17 cellular contexts compared by ENCODE assay signal in the genomic region with DNA sequence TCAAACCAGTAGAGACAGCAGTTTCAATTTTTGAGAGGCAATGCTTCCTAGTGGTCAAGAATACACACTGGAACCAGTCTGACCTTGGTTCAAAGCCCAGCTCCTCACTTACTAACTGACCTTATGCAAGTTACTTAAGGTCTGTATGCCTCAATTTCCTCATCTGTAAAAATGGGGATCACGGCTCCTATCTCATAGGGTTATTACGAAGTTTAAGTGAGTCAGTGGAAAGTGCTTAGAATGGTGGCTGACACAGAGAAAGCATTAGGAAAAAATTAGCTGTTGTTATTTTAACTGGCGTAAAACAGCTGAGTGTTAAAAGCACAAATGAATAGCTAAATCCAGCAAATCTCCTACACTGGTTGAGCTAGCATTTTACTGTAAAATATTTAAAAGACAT.
DNase-seq lines count a peak whose midpoint lies in the region; ATAC-seq, FAIRE-seq and TF ChIP-seq lines count a peak whose summit lies in the region.
"Had no signal": no experiment of that assay in that cellular context is flagged by ENCODE, and none has a peak within 500 bp of the region (broad histone marks: within the 10 kb centered on the region; RNA-seq: fewer than 3 reads in every experiment).

No MANE protein-coding gene starts in this region.

- H3K4me3 Mint-ChIP-seq in activated naive CD8-positive, alpha-beta T cell treated with anti-CD3 and anti-CD28 coated beads, Interleukin-2, amount 50 U/mL, for 24 hours = no peak overlapping the region
- no peak overlapping the region for H3K4me3 Mint-ChIP-seq in activated naive CD8-positive, alpha-beta T cell treated with anti-CD3 and anti-CD28 coated beads for 36 hours
- H3K4me3 Mint-ChIP-seq in glutamatergic neuron (ENCODE audit: unreplicated experiment) = no peak overlapping the region
- H3K4me3 Mint-ChIP-seq: CD4-positive, alpha-beta memory T cell had no signal

- H3K4me3 ChIP-seq in K562 (no peak overlapping the region), subcutaneous abdominal adipose tissue (ENCODE audit: low read depth in 1 of 5, low read length in 5 of 5) (no peak overlapping the region), vagina (no peak overlapping the region)

- no TSS peak for BruUV-seq in K562 (replicated peaks; lab: Mats Ljungman, UMichigan)

- POLR2A ChIA-PET in K562 (lab: Yijun Ruan, JAX) = interaction anchor here (0.9 to 1.2 kb wide), 3 partner anchors 9 to 120 kb away, joined by 3 to 4 read pairs (median 3); no protein-coding TSS in a partner anchor

- H3K9me3 ChIP-seq in K562 (replicated peaks; ENCODE audit: control insufficient read depth, insufficient read depth, low read depth, low read length) (no peaks in the 10 kb centered on the region), subcutaneous abdominal adipose tissue (ENCODE audit: control insufficient read depth in 5 of 5, low read length in 5 of 5) (no peaks in the 10 kb centered on the region), vagina (no peaks in the 10 kb centered on the region)

- TF ChIP-seq POLR2A in K562 (conservative IDR thresholded peaks at IDR 0.05) = no peak
- TF ChIP-seq POLR2A in vagina (IDR thresholded peaks at IDR 0.05) = no peak

- H3K36me3 ChIP-seq in K562 (ENCODE audit: control insufficient read depth, insufficient read depth, low read length) = no peaks in the 10 kb centered on the region
- H3K36me3 ChIP-seq in subcutaneous abdominal adipose tissue (ENCODE audit: control insufficient read depth in 5 of 5, insufficient read depth in 5 of 5, low read length in 5 of 5) = no peaks in the 10 kb centered on the region
- H3K36me3 ChIP-seq in vagina = no peaks in the 10 kb centered on the region

- H3K9me3 Mint-ChIP-seq in activated naive CD8-positive, alpha-beta T cell treated with anti-CD3 and anti-CD28 coated beads, Interleukin-2, amount 50 U/mL, for 24 hours = no peaks in the 10 kb centered on the region
- no peaks in the 10 kb centered on the region for H3K9me3 Mint-ChIP-seq in activated naive CD8-positive, alpha-beta T cell treated with anti-CD3 and anti-CD28 coated beads for 36 hours
- peaks cover 2% of the 10 kb centered on the region for H3K9me3 Mint-ChIP-seq in glutamatergic neuron (ENCODE audit: unreplicated experiment)

- H3K27me3 ChIP-seq in K562 (ENCODE audit: control insufficient read depth in 2 of 2, insufficient read depth in 2 of 2, low read length in 2 of 2) (peaks cover 12 to 15% of the 10 kb centered on the region in 2 experiments; a peak in 2 of 5 replicates), subcutaneous abdominal adipose tissue (ENCODE audit: control insufficient read depth in 5 of 5, insufficient read depth in 4 of 5, low read length in 5 of 5) (no peaks in the 10 kb centered on the region), vagina (no peaks in the 10 kb centered on the region)

- FAIRE-seq in K562 (lab: Jason Lieb, UNC) = no peak
- FAIRE-seq: RCC 7860 had no signal

- 0 out of 4 replicates have a peak, but pooled peaks of 1 of the 2 experiments have one; percentile 8 for TF ChIP-seq RAD21 in K562 (CRISPR knock-in tag; conservative IDR thresholded peaks at IDR 0.05 in 1 of 2, IDR thresholded peaks at IDR 0.05 in 1 of 2)

- H3K79me2 ChIP-seq in K562 (ENCODE audit: control insufficient read depth, insufficient read depth, low read length) = no peaks in the 10 kb centered on the region

- no peak overlapping the region for H2AFZ ChIP-seq in K562 (ENCODE audit: low read depth, low read length)

- no peak overlapping the region for H3K27ac ChIP-seq in K562 (ENCODE audit: extremely low read depth, low read depth, low read length)
- peak overlapping the region; percentile 9 for H3K27ac ChIP-seq in subcutaneous abdominal adipose tissue (ENCODE audit: low read depth, low read length)
- H3K27ac ChIP-seq in vagina = no peak overlapping the region

- no peaks in the 10 kb centered on the region for H3K27me3 Mint-ChIP-seq in activated naive CD8-positive, alpha-beta T cell treated with anti-CD3 and anti-CD28 coated beads, Interleukin-2, amount 50 U/mL, for 24 hours
- H3K27me3 Mint-ChIP-seq in activated naive CD8-positive, alpha-beta T cell treated with anti-CD3 and anti-CD28 coated beads for 36 hours = no peaks in the 10 kb centered on the region
- no peaks in the 10 kb centered on the region for H3K27me3 Mint-ChIP-seq in glutamatergic neuron (ENCODE audit: unreplicated experiment)

- H3K4me1 ChIP-seq in K562 (replicated peaks in 1 of 2; ENCODE audit: control insufficient read depth in 2 of 2, insufficient read depth in 2 of 2, low read length in 2 of 2) = no peaks in the 10 kb centered on the region
- peaks cover 0 to 25% (median 15%) of the 10 kb centered on the region in 5 donors for H3K4me1 ChIP-seq in subcutaneous abdominal adipose tissue (ENCODE audit: control insufficient read depth in 5 of 5, insufficient read depth in 5 of 5, low read length in 5 of 5)
- no peaks in the 10 kb centered on the region for H3K4me1 ChIP-seq in vagina

- no peak overlapping the region for H3K27ac Mint-ChIP-seq in activated naive CD8-positive, alpha-beta T cell treated with anti-CD3 and anti-CD28 coated beads, Interleukin-2, amount 50 U/mL, for 24 hours
- H3K27ac Mint-ChIP-seq in activated naive CD8-positive, alpha-beta T cell treated with anti-CD3 and anti-CD28 coated beads for 36 hours = no peak overlapping the region
- H3K27ac Mint-ChIP-seq in glutamatergic neuron (ENCODE audit: unreplicated experiment) = peak overlapping the region; percentile 50
- H3K27ac Mint-ChIP-seq: CD4-positive, alpha-beta memory T cell had no signal

- intact Hi-C loops in K562 (cut with micrococcal nuclease) = no loop called here
- intact Hi-C loops in vagina (cut with DNase I) = no loop called here

- peak; percentile 56 for ATAC-seq in activated naive CD8-positive, alpha-beta T cell treated with anti-CD3 and anti-CD28 coated beads, Interleukin-2, amount 50 U/mL, for 24 hours
- peak; percentile 33; the same call in 1 of the 3 replicates for ATAC-seq in K562
- no peak for ATAC-seq in GM21447 (IDR thresholded peaks at IDR 0.05; ENCODE audit: unreplicated experiment)
- ATAC-seq in GM21423 (IDR thresholded peaks at IDR 0.05; ENCODE audit: unreplicated experiment) = no peak
- ATAC-seq: HCT116 had no signal

- H4K20me1 ChIP-seq in K562 (replicated peaks; ENCODE audit: control insufficient read depth, insufficient read depth, low read length) = no peaks in the 10 kb centered on the region

- peaks cover 12% of the 10 kb centered on the region for H3K4me1 Mint-ChIP-seq in activated naive CD8-positive, alpha-beta T cell treated with anti-CD3 and anti-CD28 coated beads, Interleukin-2, amount 50 U/mL, for 24 hours
- H3K4me1 Mint-ChIP-seq in activated naive CD8-positive, alpha-beta T cell treated with anti-CD3 and anti-CD28 coated beads for 36 hours = peaks cover 19% of the 10 kb centered on the region
- peaks cover 29% of the 10 kb centered on the region for H3K4me1 Mint-ChIP-seq in glutamatergic neuron (ENCODE audit: low read depth, unreplicated experiment)
- H3K4me1 Mint-ChIP-seq: CD4-positive, alpha-beta memory T cell had no signal

- CTCF ChIA-PET in K562 (lab: Yijun Ruan, JAX; ENCODE audit: low intra/inter-chr PET ratio) = no interaction called here

- H3K4me2 ChIP-seq in K562 (ENCODE audit: insufficient read depth, low read length) = no peak overlapping the region

- peaks cover 4% of the 10 kb centered on the region for H3K36me3 Mint-ChIP-seq in activated naive CD8-positive, alpha-beta T cell treated with anti-CD3 and anti-CD28 coated beads, Interleukin-2, amount 50 U/mL, for 24 hours (ENCODE audit: low read depth)
- peaks cover 6% of the 10 kb centered on the region for H3K36me3 Mint-ChIP-seq in activated naive CD8-positive, alpha-beta T cell treated with anti-CD3 and anti-CD28 coated beads for 36 hours
- no peaks in the 10 kb centered on the region for H3K36me3 Mint-ChIP-seq in glutamatergic neuron (ENCODE audit: unreplicated experiment)
- H3K36me3 Mint-ChIP-seq: CD4-positive, alpha-beta memory T cell had no signal

- TF ChIP-seq EP300 in K562 (IDR thresholded peaks at IDR 0.05; ENCODE audit: low read length) = no peak

- TF ChIP-seq CTCF in K562 (IDR thresholded peaks at IDR 0.05 in 2 of 3, conservative IDR thresholded peaks at IDR 0.05 in 1 of 3; ENCODE audit: insufficient read depth in 2 of 3, low read depth in 1 of 3, low read length in 3 of 3) (no peak), glutamatergic neuron (IDR thresholded peaks at IDR 0.05; ENCODE audit: partially characterized antibody, unreplicated experiment) (no peak), vagina (IDR thresholded peaks at IDR 0.05) (no peak)

- WGBS in K562 (ENCODE audit: insufficient coverage, low coverage, missing lambda C conversion rate) = 38% methylated on average over 3 of the region's 3 CpGs

- DNase-seq in activated naive CD8-positive, alpha-beta T cell treated with anti-CD3 and anti-CD28 coated beads, Interleukin-2, amount 50 U/mL, for 24 hours = no peak
- no peak for DNase-seq in activated naive CD8-positive, alpha-beta T cell treated with anti-CD3 and anti-CD28 coated beads for 36 hours
- DNase-seq in K562 (ENCODE audit: extremely low read depth in 1 of 4, low spot score in 3 of 4) = no peak
- no peak for DNase-seq in glutamatergic neuron
- DNase-seq in vagina (ENCODE audit: extremely low spot score in 2 of 2) = no peak
- DNase-seq: 8988T; CD4-positive, alpha-beta memory T cell; DMS153; GF-D8; GOT3; NCI-H1105; NCI-H2081 had no signal

- H3K9ac ChIP-seq in K562 (ENCODE audit: insufficient read depth in 1 of 2, low read depth in 2 of 2, low read length in 2 of 2) (no peak overlapping the region), subcutaneous abdominal adipose tissue (ENCODE audit: low read length in 5 of 5) (no peak overlapping the region)

- H3K9me1 ChIP-seq in K562 (ENCODE audit: control insufficient read depth, insufficient read depth, low read length) = no peaks in the 10 kb centered on the region

- in situ Hi-C loops in K562 (cut with MboI) = no loop called here

Comparison
In these comparisons a context has a peak if more than half of its experiments do, and no peak if none do; other contexts are left out.
1. ATAC-seq: peak in activated naive CD8-positive, alpha-beta T cell treated with anti-CD3 and anti-CD28 coated beads, Interleukin-2, amount 50 U/mL, for 24 hours (single experiment) and K562 (single experiment); none in GM21447 (single experiment) and GM21423 (single experiment).